ENCODE assay signal across 8 cellular contexts in the genomic region with DNA sequence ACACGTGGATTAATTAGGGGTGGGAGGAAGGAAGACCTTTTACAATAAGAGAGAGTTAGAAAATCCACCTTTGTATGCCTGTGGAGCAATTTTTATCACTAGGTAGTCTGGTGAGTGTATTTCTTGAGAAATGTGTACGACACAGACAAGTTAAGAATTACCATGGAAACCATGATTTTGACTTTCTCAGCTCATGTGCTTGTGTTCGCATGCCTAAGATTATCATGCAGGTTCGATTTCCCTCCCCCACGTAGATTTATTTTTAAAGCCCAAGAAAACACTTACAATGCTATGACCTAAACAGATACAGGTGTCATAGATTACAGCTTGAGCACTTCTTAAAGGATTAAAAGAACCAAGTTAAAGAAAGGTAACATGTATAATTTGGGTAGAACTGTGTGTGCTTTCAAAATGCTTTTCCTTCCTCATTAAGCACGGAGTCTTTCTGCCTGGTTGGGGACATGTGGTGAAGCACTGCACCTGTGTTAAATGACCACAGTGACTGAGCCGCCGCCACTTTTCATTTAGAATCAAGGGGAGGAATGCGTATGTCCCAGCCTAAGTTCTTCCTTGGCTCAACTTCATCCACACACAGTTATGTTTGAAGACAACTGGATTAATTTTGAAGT. TPM values are rescaled to one million over a fixed set of nuclear protein-coding genes. Genes with fewer than 3 reads are reported as not detected.
DNase-seq lines count a peak whose midpoint lies in the region; ATAC-seq lines count a peak whose summit lies in the region.

No MANE protein-coding gene starts in this region.

- peaks cover 58 to 78% (median 73%) of the 10 kb centered on the region in 3 donors for H3K4me1 Mint-ChIP-seq in naive B cell

- peak overlapping the region; percentile 61 to 91 (median 86) for H3K4me3 Mint-ChIP-seq in naive B cell

- H3K36me3 Mint-ChIP-seq in naive B cell, result peaks cover 5 to 14% of the 10 kb centered on the region in 2 donors

- ATAC-seq in GM18511 (IDR thresholded peaks at IDR 0.05; ENCODE audit: unreplicated experiment), result peak; percentile 57
- ATAC-seq in GM21786 (IDR thresholded peaks at IDR 0.05; ENCODE audit: unreplicated experiment), result peak; percentile 46
- peak; percentile 82 for ATAC-seq in naive B cell (ENCODE audit: low read depth in 2 of 2)
- no peak for ATAC-seq in HG03565 (IDR thresholded peaks at IDR 0.05; ENCODE audit: unreplicated experiment)

- no peaks in the 10 kb centered on the region for H3K27me3 Mint-ChIP-seq in naive B cell

- DNase-seq in NAMALWA (ENCODE audit: low spot score), result peak; percentile 50
- peak; percentile 79 for DNase-seq in naive B cell
- DNase-seq in SK-N-DZ (ENCODE audit: low spot score), result no peak
- DNase-seq in kidney glomerular epithelial cell (lab: John Stamatoyannopoulos, UW), result no peak
- no peak for DNase-seq in HuH-7.5 (ENCODE audit: low spot score)

- no peaks in the 10 kb centered on the region for H3K9me3 Mint-ChIP-seq in naive B cell

- peak overlapping the region; percentile 96 to 100 (median 99) for H3K27ac Mint-ChIP-seq in naive B cell

RNA-seq across cellular contexts. Expression of a gene that starts 16.6 kb away (rescaled TPM):
- 10 to 100 TPM in 5 of 6 donors, 1 to 10 TPM in 1; 7.9 to 21.8 (median 13.2) TPM for polyA plus RNA-seq in naive B cell (ENCODE audit: low read depth in 6 of 6)
- 5.9 and 7.3 TPM in 2 replicates for polyA plus RNA-seq in SK-N-DZ (2014; cell fraction: cytosol; rRNA removed)
- 3.1 and 4.2 TPM in 2 replicates for polyA plus RNA-seq in SK-N-DZ (2014; cell fraction: nucleus; rRNA removed)

Comparison
In these comparisons a context has a peak if more than half of its experiments do, and no peak if none do; other contexts are left out.
1. DNase-seq: peak in NAMALWA (single experiment) and naive B cell (single experiment); none in SK-N-DZ (single experiment), kidney glomerular epithelial cell (single experiment) and HuH-7.5 (single experiment).